1 cellular context compared by ENCODE assay signal in the genomic region with DNA sequence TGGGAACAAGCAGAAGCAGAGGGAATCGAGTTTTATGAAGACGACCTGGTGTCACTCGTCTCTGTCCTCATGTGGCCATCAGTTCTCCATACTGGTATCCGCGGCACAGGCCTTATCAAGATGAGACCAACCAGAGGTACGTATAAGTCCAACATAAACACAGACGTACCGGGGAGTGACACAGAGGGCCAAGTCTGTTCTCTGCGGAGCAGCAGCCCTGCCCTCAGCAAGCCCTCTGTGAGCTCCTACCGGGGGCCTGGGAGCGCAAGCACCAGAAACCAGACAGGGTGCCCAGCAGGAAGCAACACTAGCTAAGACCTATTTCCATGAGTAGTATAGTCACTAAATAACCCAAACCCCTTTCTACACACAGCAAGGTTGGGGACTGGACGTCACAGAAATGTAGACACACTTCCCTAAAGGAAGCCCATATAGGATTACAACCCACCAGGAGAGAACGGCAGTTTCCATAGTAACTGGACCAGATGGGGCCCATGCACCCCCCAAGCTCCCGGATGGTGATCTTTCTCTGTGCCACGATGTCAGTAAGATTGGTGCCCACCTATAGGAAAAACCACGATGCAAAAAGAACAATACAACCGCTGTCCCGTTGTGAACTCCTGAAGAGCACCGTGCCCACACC.
TF ChIP-seq lines count a peak whose summit lies in the region.

No MANE protein-coding gene starts in this region.

TF ChIP-seq in endothelial cell of umbilical vein, 7 proteins besides CTCF, POLR2A, EP300 and RAD21:
- TF ChIP-seq EZH2 (IDR thresholded peaks at IDR 0.05; ENCODE audit: borderline replicate concordance, low read depth, low read length, severe bottlenecking) = no peak
- no peak for TF ChIP-seq MYC (IDR thresholded peaks at IDR 0.05; ENCODE audit: low read depth, low read length)
- no peak for TF ChIP-seq GATA2 (IDR thresholded peaks at IDR 0.05; ENCODE audit: insufficient read depth, insufficient read length, low read depth, low read length)
- TF ChIP-seq POLR2AphosphoS5 (IDR thresholded peaks at IDR 0.05; ENCODE audit: insufficient read depth, low read depth, low read length) = no peak
- TF ChIP-seq, protein P1, sequence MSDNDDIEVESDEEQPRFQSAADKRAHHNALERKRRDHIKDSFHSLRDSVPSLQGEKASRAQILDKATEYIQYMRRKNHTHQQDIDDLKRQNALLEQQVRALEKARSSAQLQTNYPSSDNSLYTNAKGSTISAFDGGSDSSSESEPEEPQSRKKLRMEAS (IDR thresholded peaks at IDR 0.05; ENCODE audit: insufficient read depth, insufficient read length) = no peak
- no peak for TF ChIP-seq JUN (IDR thresholded peaks at IDR 0.05; ENCODE audit: borderline replicate concordance, insufficient read depth, insufficient read length, low read depth)
- TF ChIP-seq FOS (IDR thresholded peaks at IDR 0.05; ENCODE audit: borderline replicate concordance, insufficient read depth, low read length) = no peak
